ENCODE assay signal across 23 cellular contexts in the genomic region with DNA sequence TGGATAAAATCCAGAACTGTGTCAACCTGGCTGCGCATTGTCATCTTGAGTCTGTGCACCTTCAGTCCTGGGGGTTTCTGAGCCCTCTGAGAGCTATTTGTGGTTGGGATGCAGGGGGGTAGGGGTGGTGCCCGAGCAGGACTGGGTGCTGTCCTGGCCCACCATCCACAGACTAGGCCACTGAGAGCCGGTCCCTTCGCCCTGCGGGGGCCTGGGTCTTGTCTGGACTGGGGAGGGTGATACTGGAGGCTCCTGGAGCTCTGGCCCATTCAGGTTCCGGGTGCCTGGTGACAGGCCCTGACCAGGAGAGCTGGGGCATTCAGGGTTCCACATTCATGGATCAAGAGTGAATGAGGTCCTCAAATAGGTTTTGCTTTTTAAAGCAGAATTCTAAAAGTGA. TPM values are rescaled to one million over a fixed set of nuclear protein-coding genes. Genes with fewer than 3 reads are reported as not detected.
A peak's percentile ranks its signal among the peaks of the same experiment; 100 is the strongest.
DNase-seq lines count a peak whose midpoint lies in the region; ATAC-seq, FAIRE-seq and TF ChIP-seq lines count a peak whose summit lies in the region.
"Had no signal": no experiment of that assay in that cellular context is flagged by ENCODE, and none has a peak within 500 bp of the region (broad histone marks: within the 10 kb centered on the region; RNA-seq: fewer than 3 reads in every experiment).

No MANE protein-coding gene starts in this region.

- dilution Hi-C loops in IMR-90 (cut with HindIII; ENCODE audit: low sequenced_read_pairs, unreplicated experiment): no loop called here

- H2AFZ ChIP-seq in IMR-90 (replicated peaks; ENCODE audit: low read length, poor library complexity): no peak overlapping the region
- H2AFZ ChIP-seq: GM23338 had no signal

- H3K9me3 ChIP-seq in IMR-90 (ENCODE audit: control insufficient read depth, insufficient read depth, low read length): no peaks in the 10 kb centered on the region
- no peaks in the 10 kb centered on the region for H3K9me3 ChIP-seq in kidney (ENCODE audit: control insufficient read depth in 1 of 2, low read length in 2 of 2)
- H3K9me3 ChIP-seq: BLaER1, HAP-1 had no signal

- no peak overlapping the region for H2AK5ac ChIP-seq in IMR-90 (ENCODE audit: low read depth, low read length)

- POLR2A ChIA-PET in IMR-90 (lab: Charles Lee; ENCODE audit: unreplicated experiment): no interaction called here

- no peak overlapping the region for H4K91ac ChIP-seq in IMR-90 (ENCODE audit: insufficient read depth, low read depth, low read length)

- H3K27ac ChIP-seq in C4-2B (peak overlapping the region; percentile 93), IMR-90 (ENCODE audit: insufficient read depth, low read length) (no peak overlapping the region), kidney (ENCODE audit: low read depth in 2 of 2, low read length in 2 of 2) (no peak overlapping the region)
- H3K27ac ChIP-seq: BLaER1 had no signal

- no peak overlapping the region for H3K14ac ChIP-seq in IMR-90 (replicated peaks; ENCODE audit: low read depth, low read length)

- CTCF ChIA-PET in IMR-90 (lab: Yijun Ruan, JAX): no interaction called here

- H3K4ac ChIP-seq in IMR-90 (ENCODE audit: low read depth, low read length): no peak overlapping the region

- peak overlapping the region; percentile 13 for H2AK9ac ChIP-seq in IMR-90 (replicated peaks; ENCODE audit: low read depth, low read length, poor library complexity)

- intact Hi-C loops in IMR-90 (cut with micrococcal nuclease): no loop called here
- intact Hi-C loops in kidney (cut with DNase I): no loop called here
- intact Hi-C loops in lower leg skin (cut with DNase I; ENCODE audit: low total_unique reads): loop anchor here (10.0 kb wide), 1 partner anchor 70 kb away; no protein-coding TSS in a partner anchor

- H4K20me1 ChIP-seq in IMR-90 (ENCODE audit: insufficient read depth, low read length): no peaks in the 10 kb centered on the region
- H4K20me1 ChIP-seq: BLaER1 had no signal

- no peak for ATAC-seq in IMR-90 (ENCODE audit: low read depth)
- ATAC-seq: GM12878, GM23338 had no signal

- no peak overlapping the region for H3K23ac ChIP-seq in IMR-90 (ENCODE audit: low read depth, low read length)

- H4K8ac ChIP-seq in IMR-90 (ENCODE audit: low read depth in 2 of 2, low read length in 2 of 2): no peak overlapping the region

- no peak overlapping the region for H4K5ac ChIP-seq in IMR-90 (ENCODE audit: low read depth, low read length)

- in situ Hi-C loops in IMR-90 (cut with MboI; ENCODE audit: low sequenced_read_pairs): no loop called here

- BruUV-seq in IMR-90 (replicated peaks; lab: Mats Ljungman, UMichigan): no TSS peak

- TF ChIP-seq CTCF in C4-2B (conservative IDR thresholded peaks at IDR 0.05) (no peak), IMR-90 (conservative IDR thresholded peaks at IDR 0.05; ENCODE audit: low read depth, low read length) (no peak), kidney (IDR thresholded peaks at IDR 0.05; ENCODE audit: borderline replicate concordance, extremely low read depth, insufficient read depth) (no peak), lower leg skin (IDR thresholded peaks at IDR 0.05) (no peak)

- no peak for FAIRE-seq in kidney (lab: Jason Lieb, UNC)
- FAIRE-seq: A204.1, D721Med, GM12878, GM19239 had no signal

- H3K27me3 ChIP-seq in IMR-90 (ENCODE audit: control insufficient read depth, insufficient read depth, low read length): peaks cover 9% of the 10 kb centered on the region; the same call in 1 of the 2 replicates
- H3K27me3 ChIP-seq: BLaER1 had no signal

- DNase-seq in IMR-90 (no peak), kidney (peak; percentile 60), germinal center (ENCODE audit: low spot score) (no peak), NCI-H1105 (lab: John Stamatoyannopoulos, UW) (no peak), lower leg skin (ENCODE audit: low spot score in 2 of 2) (no peak)
- DNase-seq: CD4-positive, alpha-beta T cell; CD8-positive, alpha-beta memory T cell; DMS 273 treated with DMSO at 0.1 percent for 48 hours; DMS79; EL; GDM1; HFFc6 had no signal

- H3K9ac ChIP-seq in IMR-90 (ENCODE audit: low read depth, low read length) (no peak overlapping the region), kidney (ENCODE audit: low read length in 2 of 2) (no peak overlapping the region)

- WGBS in IMR-90 (ENCODE audit: extremely low coverage in 2 of 2, insufficient read length in 1 of 2), 2 experiments: no CpG with 5 or more reads among the region's 6 CpGs
- 92 to 100% methylated on average over 2 to 6 of the region's 6 CpGs for WGBS in lower leg skin, 2 donors

- H2BK20ac ChIP-seq in IMR-90 (ENCODE audit: low read depth, low read length): no peak overlapping the region

- TF ChIP-seq POLR2A in IMR-90 (IDR thresholded peaks at IDR 0.05; ENCODE audit: low read depth, low read length) (no peak), lower leg skin (IDR thresholded peaks at IDR 0.05) (no peak)

- H3K4me2 ChIP-seq in IMR-90 (ENCODE audit: low read depth, low read length): no peak overlapping the region
- H3K4me2 ChIP-seq: BLaER1, GM23338 had no signal

- no peaks in the 10 kb centered on the region for H3K9me1 ChIP-seq in IMR-90 (ENCODE audit: insufficient read depth, low read length)

- H2BK5ac ChIP-seq in IMR-90 (ENCODE audit: low read depth, low read length, poor library complexity, severe bottlenecking): no peak overlapping the region

- TF ChIP-seq RAD21 in IMR-90 (IDR thresholded peaks at IDR 0.05; ENCODE audit: low read length): no peak

- H3K36me3 ChIP-seq in IMR-90 (ENCODE audit: control insufficient read depth, insufficient read depth, low read length) (no peaks in the 10 kb centered on the region), kidney (ENCODE audit: control insufficient read depth in 1 of 2, insufficient read depth in 2 of 2, low read length in 2 of 2) (no peaks in the 10 kb centered on the region)
- H3K36me3 ChIP-seq: BLaER1, HAP-1 had no signal

- H2BK120ac ChIP-seq in IMR-90 (ENCODE audit: low read depth, low read length): no peak overlapping the region

- H3K79me1 ChIP-seq in IMR-90 (ENCODE audit: low read depth in 1 of 2, low read length in 2 of 2): no peaks in the 10 kb centered on the region

- H2BK15ac ChIP-seq in IMR-90 (ENCODE audit: low read depth, low read length): no peak overlapping the region

- H3K56ac ChIP-seq in IMR-90 (ENCODE audit: extremely low read depth, insufficient read depth, low read length): no peak overlapping the region

- H3K4me3 ChIP-seq in IMR-90 (ENCODE audit: insufficient read depth, low read depth, low read length) (no peak overlapping the region), kidney (ENCODE audit: low read length in 2 of 2) (no peak overlapping the region), lower leg skin (ENCODE audit: low read depth, poor library complexity, severe bottlenecking) (no peak overlapping the region)
- H3K4me3 ChIP-seq: BLaER1, GM12878, GM23338, HAP-1 had no signal

- H3K18ac ChIP-seq in IMR-90 (ENCODE audit: low read depth, low read length): no peak overlapping the region

- H3K4me1 ChIP-seq in IMR-90 (ENCODE audit: control insufficient read depth, insufficient read depth, low read length) (no peaks in the 10 kb centered on the region), kidney (ENCODE audit: control insufficient read depth in 1 of 2, insufficient read depth in 1 of 2, low read depth in 1 of 2, low read length in 2 of 2) (no peaks in the 10 kb centered on the region)
- H3K4me1 ChIP-seq: HAP-1 had no signal

TF ChIP-seq in IMR-90, 13 proteins besides CTCF, POLR2A, EP300 and RAD21:
- TF ChIP-seq RFX5 (IDR thresholded peaks at IDR 0.05; ENCODE audit: low read depth, low read length) (no peak), MAFK (IDR thresholded peaks at IDR 0.05; ENCODE audit: low read depth, low read length) (no peak), SMC3 (IDR thresholded peaks at IDR 0.05; ENCODE audit: low read depth, low read length) (no peak), NFE2L2 (IDR thresholded peaks at IDR 0.05; ENCODE audit: low read depth, low read length) (no peak)

RNA-seq across cellular contexts. Expression of a gene that starts 20.9 kb away (rescaled TPM):
- total RNA-seq in IMR-90 (2012; rRNA removed): not detected in 2 replicates
- polyA plus RNA-seq in IMR-90 (2012; rRNA removed): 0.04 and 0.05 TPM in 2 replicates
- 0.05 TPM in 2 replicates for polyA plus RNA-seq in IMR-90 (2012; cell fraction: cytosol; rRNA removed)
- 0.18 and 0.37 TPM in 2 replicates for polyA plus RNA-seq in IMR-90 (2012; cell fraction: nucleus; rRNA removed; ENCODE audit: low replicate concordance)
- total RNA-seq in kidney: 0.19 TPM
- polyA plus RNA-seq in kidney (ENCODE audit: insufficient read depth, low read depth, low replicate concordance): not detected
- total RNA-seq in lower leg skin: 10 to 100 TPM in 3 of 4 donors, 1 to 10 TPM in 1; 9.1 to 47.9 (median 28.7) TPM
- total RNA-seq: B cell; CD8-positive, alpha-beta memory T cell; GM12878; H4; HFFc6 had no signal
- polyA plus RNA-seq: CD14-positive monocyte; CD8-positive, alpha-beta memory T cell; GM12878; GM23338 had no signal
